In genomic region chr11:73647459-73648100, GRCh38 we compare ENCODE assay signal across 8 cellular contexts. TPM values are rescaled to one million over a fixed set of nuclear protein-coding genes. Genes with fewer than 3 reads are reported as not detected.
DNase-seq lines count a peak whose midpoint lies in the region; ATAC-seq and TF ChIP-seq lines count a peak whose summit lies in the region.

No MANE protein-coding gene starts in this region.

- peak; percentile 73 for ATAC-seq in GM18520 (IDR thresholded peaks at IDR 0.05; ENCODE audit: unreplicated experiment)
- peak; percentile 93 for ATAC-seq in HG03280 (IDR thresholded peaks at IDR 0.05; ENCODE audit: unreplicated experiment)

- TF ChIP-seq CTCF in lower leg skin (IDR thresholded peaks at IDR 0.05), result no peak

- H3K27me3 Mint-ChIP-seq in activated CD4-positive, alpha-beta memory T cell treated with anti-CD3 and anti-CD28 coated beads, Interleukin-2, amount 10 ng/mL, durations not matched to agents 7 days and 5 days, result no peaks in the 10 kb centered on the region

- H3K4me3 ChIP-seq in lower leg skin (ENCODE audit: low read depth, poor library complexity, severe bottlenecking), result no peak overlapping the region

- no peak for TF ChIP-seq POLR2A in lower leg skin (IDR thresholded peaks at IDR 0.05)

- 9 to 14% methylated on average over 23 of the region's 23 CpGs for WGBS in lower leg skin, 2 donors

- POLR2A ChIA-PET in activated CD4-positive, alpha-beta memory T cell treated with anti-CD3 and anti-CD28 coated beads, Interleukin-2, amount 10 ng/mL, durations not matched to agents 7 days and 5 days (lab: Charles Lee), result no interaction called here

- H3K9me3 Mint-ChIP-seq in activated CD4-positive, alpha-beta memory T cell treated with anti-CD3 and anti-CD28 coated beads, Interleukin-2, amount 10 ng/mL, durations not matched to agents 7 days and 5 days, result no peaks in the 10 kb centered on the region

- H3K4me3 Mint-ChIP-seq in activated CD4-positive, alpha-beta memory T cell treated with anti-CD3 and anti-CD28 coated beads, Interleukin-2, amount 10 ng/mL, durations not matched to agents 7 days and 5 days, result peak overlapping the region; percentile 64

- H3K4me1 Mint-ChIP-seq in activated CD4-positive, alpha-beta memory T cell treated with anti-CD3 and anti-CD28 coated beads, Interleukin-2, amount 10 ng/mL, durations not matched to agents 7 days and 5 days, result peaks cover 14% of the 10 kb centered on the region

- intact Hi-C loops in lower leg skin (cut with DNase I; ENCODE audit: low total_unique reads), result no loop called here

- CTCF ChIA-PET in activated CD4-positive, alpha-beta memory T cell treated with anti-CD3 and anti-CD28 coated beads, Interleukin-2, amount 10 ng/mL, durations not matched to agents 7 days and 5 days (lab: Charles Lee), result interaction anchor here (1.0 to 5.0 kb wide), 5 partner anchors 13 to 296 kb away, joined by 3 to 26 read pairs (median 3); no protein-coding TSS in a partner anchor

- DNase-seq in NCI-H526 treated with DMSO at 0.1 percent for 48 hours (lab: John Stamatoyannopoulos, UW) (peak; percentile 93), dermis blood vessel endothelial cell (peak; percentile 87), lower leg skin (ENCODE audit: low spot score in 2 of 2) (peak; percentile 72 to 95), NCI-H1694 treated with DMSO at 0.1 percent for 48 hours (lab: John Stamatoyannopoulos, UW) (no peak)
- peak; percentile 90 for DNase-seq in activated CD4-positive, alpha-beta memory T cell treated with anti-CD3 and anti-CD28 coated beads, Interleukin-2, amount 10 ng/mL, durations not matched to agents 7 days and 5 days
- DNase-seq in stimulated activated CD4-positive, alpha-beta T cell treated with anti-CD3 and anti-CD28 coated beads, TNF-alpha, amount 100 ng/mL, for 1 hour (ENCODE audit: low read depth in 3 of 3, low spot score in 1 of 3), result peak; percentile 78 to 85 (median 82)

- no peak overlapping the region for H3K27ac Mint-ChIP-seq in activated CD4-positive, alpha-beta memory T cell treated with anti-CD3 and anti-CD28 coated beads, Interleukin-2, amount 10 ng/mL, durations not matched to agents 7 days and 5 days

- no peaks in the 10 kb centered on the region for H3K36me3 Mint-ChIP-seq in activated CD4-positive, alpha-beta memory T cell treated with anti-CD3 and anti-CD28 coated beads, Interleukin-2, amount 10 ng/mL, durations not matched to agents 7 days and 5 days (ENCODE audit: low read depth)

RNA-seq across cellular contexts. Expression of gene PLEKHB1, which starts 1.2 kb away (rescaled TPM):
- 1 to 10 TPM; 8.4 to 8.6 TPM for total RNA-seq in activated CD4-positive, alpha-beta memory T cell treated with anti-CD3 and anti-CD28 coated beads, Interleukin-2, amount 10 ng/mL, durations not matched to agents 7 days and 5 days
- total RNA-seq in dermis blood vessel endothelial cell (0.33 and 0.34 TPM in 2 replicates), lower leg skin (10 to 100 TPM in 2 of 4 donors, 1 to 10 TPM in 2; 2.9 to 18.9 (median 9.1) TPM)

RNA-seq across cellular contexts. Expression of gene FAM168A, which starts 49.7 kb away (rescaled TPM):
- 10 to 100 TPM; 22.2 to 24.0 TPM for total RNA-seq in activated CD4-positive, alpha-beta memory T cell treated with anti-CD3 and anti-CD28 coated beads, Interleukin-2, amount 10 ng/mL, durations not matched to agents 7 days and 5 days
- 12.1 and 20.2 TPM in 2 replicates for total RNA-seq in dermis blood vessel endothelial cell
- 10 to 100 TPM; 10.7 to 28.1 (median 20.5) TPM for total RNA-seq in lower leg skin
